1 cellular context compared by ENCODE assay signal in the genomic region with DNA sequence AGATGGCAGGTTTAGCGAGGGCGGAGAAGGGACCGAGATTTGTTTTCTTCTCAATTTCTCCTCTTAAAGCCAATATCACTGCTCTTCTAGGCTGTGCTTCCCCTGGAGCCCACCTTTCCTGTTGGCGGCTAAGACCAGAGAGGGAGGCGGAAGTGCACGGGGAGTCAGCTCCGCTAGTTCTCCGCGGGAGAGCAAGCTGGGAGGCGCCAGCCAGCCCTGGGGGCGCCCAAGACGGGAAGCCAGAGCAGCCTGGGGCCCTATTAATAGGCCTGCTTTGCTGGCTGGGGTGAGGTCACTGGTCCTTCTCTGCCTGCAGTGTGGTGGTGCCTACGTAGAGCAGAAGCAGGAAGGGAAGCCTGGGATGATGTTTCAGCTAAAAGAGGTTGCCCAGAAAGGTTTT.
TF ChIP-seq lines count a peak whose summit lies in the region.

No MANE protein-coding gene starts in this region.

TF ChIP-seq in SK-N-SH treated with all-trans-retinoic acid at 6 μM for 48 hours, 23 proteins besides CTCF, POLR2A, EP300 and RAD21 (continued from another document):
- TF ChIP-seq, protein P1, sequence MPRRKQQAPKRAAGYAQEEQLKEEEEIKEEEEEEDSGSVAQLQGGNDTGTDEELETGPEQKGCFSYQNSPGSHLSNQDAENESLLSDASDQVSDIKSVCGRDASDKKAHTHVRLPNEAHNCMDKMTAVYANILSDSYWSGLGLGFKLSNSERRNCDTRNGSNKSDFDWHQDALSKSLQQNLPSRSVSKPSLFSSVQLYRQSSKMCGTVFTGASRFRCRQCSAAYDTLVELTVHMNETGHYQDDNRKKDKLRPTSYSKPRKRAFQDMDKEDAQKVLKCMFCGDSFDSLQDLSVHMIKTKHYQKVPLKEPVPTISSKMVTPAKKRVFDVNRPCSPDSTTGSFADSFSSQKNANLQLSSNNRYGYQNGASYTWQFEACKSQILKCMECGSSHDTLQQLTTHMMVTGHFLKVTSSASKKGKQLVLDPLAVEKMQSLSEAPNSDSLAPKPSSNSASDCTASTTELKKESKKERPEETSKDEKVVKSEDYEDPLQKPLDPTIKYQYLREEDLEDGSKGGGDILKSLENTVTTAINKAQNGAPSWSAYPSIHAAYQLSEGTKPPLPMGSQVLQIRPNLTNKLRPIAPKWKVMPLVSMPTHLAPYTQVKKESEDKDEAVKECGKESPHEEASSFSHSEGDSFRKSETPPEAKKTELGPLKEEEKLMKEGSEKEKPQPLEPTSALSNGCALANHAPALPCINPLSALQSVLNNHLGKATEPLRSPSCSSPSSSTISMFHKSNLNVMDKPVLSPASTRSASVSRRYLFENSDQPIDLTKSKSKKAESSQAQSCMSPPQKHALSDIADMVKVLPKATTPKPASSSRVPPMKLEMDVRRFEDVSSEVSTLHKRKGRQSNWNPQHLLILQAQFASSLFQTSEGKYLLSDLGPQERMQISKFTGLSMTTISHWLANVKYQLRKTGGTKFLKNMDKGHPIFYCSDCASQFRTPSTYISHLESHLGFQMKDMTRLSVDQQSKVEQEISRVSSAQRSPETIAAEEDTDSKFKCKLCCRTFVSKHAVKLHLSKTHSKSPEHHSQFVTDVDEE (CRISPR knock-in tag; IDR thresholded peaks at IDR 0.05), result no peak
- no peak for TF ChIP-seq BACH2 (CRISPR knock-in tag; IDR thresholded peaks at IDR 0.05; ENCODE audit: borderline replicate concordance)
- TF ChIP-seq ZNF70 (CRISPR knock-in tag; IDR thresholded peaks at IDR 0.05), result no peak
- TF ChIP-seq GLIS3 (CRISPR knock-in tag; IDR thresholded peaks at IDR 0.05), result no peak
- TF ChIP-seq OSR1 (CRISPR knock-in tag; IDR thresholded peaks at IDR 0.05), result no peak
- no peak for TF ChIP-seq TCF4 (CRISPR knock-in tag; IDR thresholded peaks at IDR 0.05; ENCODE audit: borderline replicate concordance)
- no peak for TF ChIP-seq ZFP3 (CRISPR knock-in tag; IDR thresholded peaks at IDR 0.05)
- TF ChIP-seq, protein P2, sequence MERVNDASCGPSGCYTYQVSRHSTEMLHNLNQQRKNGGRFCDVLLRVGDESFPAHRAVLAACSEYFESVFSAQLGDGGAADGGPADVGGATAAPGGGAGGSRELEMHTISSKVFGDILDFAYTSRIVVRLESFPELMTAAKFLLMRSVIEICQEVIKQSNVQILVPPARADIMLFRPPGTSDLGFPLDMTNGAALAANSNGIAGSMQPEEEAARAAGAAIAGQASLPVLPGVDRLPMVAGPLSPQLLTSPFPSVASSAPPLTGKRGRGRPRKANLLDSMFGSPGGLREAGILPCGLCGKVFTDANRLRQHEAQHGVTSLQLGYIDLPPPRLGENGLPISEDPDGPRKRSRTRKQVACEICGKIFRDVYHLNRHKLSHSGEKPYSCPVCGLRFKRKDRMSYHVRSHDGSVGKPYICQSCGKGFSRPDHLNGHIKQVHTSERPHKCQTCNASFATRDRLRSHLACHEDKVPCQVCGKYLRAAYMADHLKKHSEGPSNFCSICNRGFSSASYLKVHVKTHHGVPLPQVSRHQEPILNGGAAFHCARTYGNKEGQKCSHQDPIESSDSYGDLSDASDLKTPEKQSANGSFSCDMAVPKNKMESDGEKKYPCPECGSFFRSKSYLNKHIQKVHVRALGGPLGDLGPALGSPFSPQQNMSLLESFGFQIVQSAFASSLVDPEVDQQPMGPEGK (CRISPR knock-in tag; IDR thresholded peaks at IDR 0.05; ENCODE audit: borderline replicate concordance), result no peak
- TF ChIP-seq CREB5 (CRISPR knock-in tag; IDR thresholded peaks at IDR 0.05; ENCODE audit: low read depth), result no peak
